ENCODE assay signal across 9 cellular contexts in genomic region chr11:11786771-11787170, GRCh38. TPM values are rescaled to one million over a fixed set of nuclear protein-coding genes. Genes with fewer than 3 reads are reported as not detected.
DNase-seq lines count a peak whose midpoint lies in the region; ATAC-seq and TF ChIP-seq lines count a peak whose summit lies in the region.
"Had no signal": no experiment of that assay in that cellular context is flagged by ENCODE, and none has a peak within 500 bp of the region (broad histone marks: within the 10 kb centered on the region; RNA-seq: fewer than 3 reads in every experiment).

No MANE protein-coding gene starts in this region.

- TF ChIP-seq CTCF in HFFc6 (IDR thresholded peaks at IDR 0.05) = peak; percentile 78
- peak in 4 of 6 experiments; percentile 23 to 45 (median 34) for TF ChIP-seq CTCF in adrenal gland (IDR thresholded peaks at IDR 0.05)
- peak; percentile 58 for TF ChIP-seq CTCF in kidney epithelial cell (IDR thresholded peaks at IDR 0.05; ENCODE audit: insufficient read depth, low read length, poor library complexity, severe bottlenecking)
- no peak for TF ChIP-seq CTCF in CD4-positive, alpha-beta T cell (IDR thresholded peaks at IDR 0.05)

- H3K4me1 Mint-ChIP-seq in HFFc6 (ENCODE audit: low read depth) = peaks cover 5% of the 10 kb centered on the region; the same call in 1 of the 2 replicates
- peaks cover 0 to 1% (median 0%) of the 10 kb centered on the region in 4 donors for H3K4me1 Mint-ChIP-seq in CD4-positive, alpha-beta memory T cell
- H3K4me1 Mint-ChIP-seq in CD4-positive, alpha-beta T cell (ENCODE audit: low read depth) = no peaks in the 10 kb centered on the region

- no peak overlapping the region for H3K27ac Mint-ChIP-seq in HFFc6
- H3K27ac Mint-ChIP-seq in CD4-positive, alpha-beta memory T cell = no peak overlapping the region
- no peak overlapping the region for H3K27ac Mint-ChIP-seq in CD4-positive, alpha-beta T cell

- intact Hi-C loops in adrenal gland (cut with DNase I) = loop anchor here (5.0 to 10.0 kb wide), 4 partner anchors 258 to 854 kb away; no protein-coding TSS in a partner anchor
- intact Hi-C loops in CD4-positive, alpha-beta memory T cell (cut with micrococcal nuclease) = loop anchor here (1.0 to 2.0 kb wide), 7 partner anchors 629 to 1380 kb away; no protein-coding TSS in a partner anchor
- intact Hi-C loops in CD4-positive, alpha-beta T cell (cut with DNase I, micrococcal nuclease) = loop anchor here (1.0 to 5.0 kb wide), 7 partner anchors 629 to 1016 kb away; no protein-coding TSS in a partner anchor

- DNase-seq in AG08396 (ENCODE audit: low spot score) (peak; percentile 21), HFFc6 (peak; percentile 34), adrenal gland (no peak), kidney epithelial cell (ENCODE audit: low read depth) (no peak), nucleus accumbens (lab: John Stamatoyannopoulos, UW) (no peak)
- no peak for DNase-seq in activated naive CD4-positive, alpha-beta T cell treated with anti-CD3 and anti-CD28 coated beads, Interleukin-2, amount 50 U/mL, for 16 hours
- DNase-seq in CD4-positive, alpha-beta memory T cell = no peak
- no peak for DNase-seq in CD4-positive, alpha-beta T cell
- DNase-seq: NK-92 treated with Interleukin-12 subunit alpha and Interleukin-12 subunit beta, amount 100 ng/mL, for 24 hours had no signal

- no peaks in the 10 kb centered on the region for H3K4me1 ChIP-seq in adrenal gland (replicated peaks in 1 of 2)
- no peaks in the 10 kb centered on the region for H3K4me1 ChIP-seq in CD4-positive, alpha-beta memory T cell (ENCODE audit: insufficient read depth, low read length)

- no peaks in the 10 kb centered on the region for H3K27me3 ChIP-seq in adrenal gland
- peaks cover 3% of the 10 kb centered on the region for H3K27me3 ChIP-seq in kidney epithelial cell (ENCODE audit: control insufficient read depth, insufficient read depth, low read length)
- H3K27me3 ChIP-seq in CD4-positive, alpha-beta memory T cell (ENCODE audit: insufficient read depth, low read length) = no peaks in the 10 kb centered on the region
- H3K27me3 ChIP-seq in CD4-positive, alpha-beta T cell (ENCODE audit: control insufficient read depth, insufficient read depth, low read length) = no peaks in the 10 kb centered on the region

- no peaks in the 10 kb centered on the region for H3K9me3 Mint-ChIP-seq in HFFc6
- no peaks in the 10 kb centered on the region for H3K9me3 Mint-ChIP-seq in CD4-positive, alpha-beta memory T cell
- H3K9me3 Mint-ChIP-seq in CD4-positive, alpha-beta T cell = no peaks in the 10 kb centered on the region

- ATAC-seq in CD4-positive, alpha-beta T cell (ENCODE audit: poor library complexity) = no peak

- CTCF ChIA-PET in CD4-positive, alpha-beta memory T cell (lab: Charles Lee; ENCODE audit: partially characterized antibody) = interaction anchor here (0.6 to 4.9 kb wide), 21 partner anchors 10 to 1116 kb away, joined by 3 to 158 read pairs (median 4); no protein-coding TSS in a partner anchor
- CTCF ChIA-PET in CD4-positive, alpha-beta T cell (lab: Charles Lee) = interaction anchor here (1.9 to 2.9 kb wide), 3 partner anchors 759 to 994 kb away, joined by 10 to 32 read pairs (median 14); no protein-coding TSS in a partner anchor

- H3K27me3 Mint-ChIP-seq in HFFc6 (ENCODE audit: insufficient read depth) = peaks cover 11% of the 10 kb centered on the region; the same call in 1 of the 2 replicates
- H3K27me3 Mint-ChIP-seq in CD4-positive, alpha-beta memory T cell = peaks cover 1 to 7% of the 10 kb centered on the region in 2 donors
- peaks cover 6% of the 10 kb centered on the region for H3K27me3 Mint-ChIP-seq in CD4-positive, alpha-beta T cell

- WGBS in adrenal gland, 4 donors = 56 to 74% (median 72%) methylated on average over 4 of the region's 4 CpGs

- H3K36me3 Mint-ChIP-seq in HFFc6 (ENCODE audit: low read depth) = no peaks in the 10 kb centered on the region
- H3K36me3 Mint-ChIP-seq in CD4-positive, alpha-beta memory T cell = no peaks in the 10 kb centered on the region
- H3K36me3 Mint-ChIP-seq in CD4-positive, alpha-beta T cell (ENCODE audit: low read depth) = no peaks in the 10 kb centered on the region

- POLR2A ChIA-PET in CD4-positive, alpha-beta memory T cell (lab: Charles Lee; ENCODE audit: partially characterized antibody) = interaction anchor here (1.0 kb wide), 1 partner anchor 759 kb away, joined by 3 read pairs; no protein-coding TSS in a partner anchor
- POLR2A ChIA-PET in CD4-positive, alpha-beta T cell (lab: Charles Lee) = no interaction called here

- H3K4me3 ChIP-seq in adrenal gland (no peak overlapping the region), kidney epithelial cell (ENCODE audit: low read depth, low read length) (no peak overlapping the region)
- H3K4me3 ChIP-seq in CD4-positive, alpha-beta memory T cell (ENCODE audit: low read length in 2 of 2) = no peak overlapping the region

- TF ChIP-seq POLR2A in adrenal gland (IDR thresholded peaks at IDR 0.05) = no peak

- no peaks in the 10 kb centered on the region for H3K9me3 ChIP-seq in adrenal gland (replicated peaks in 1 of 3)
- H3K9me3 ChIP-seq in CD4-positive, alpha-beta memory T cell (ENCODE audit: control insufficient read depth in 1 of 2, low read length in 2 of 2) = no peaks in the 10 kb centered on the region
- no peaks in the 10 kb centered on the region for H3K9me3 ChIP-seq in CD4-positive, alpha-beta T cell (ENCODE audit: control insufficient read depth, low read length)

- no peak overlapping the region for H3K4me3 Mint-ChIP-seq in HFFc6
- H3K4me3 Mint-ChIP-seq in CD4-positive, alpha-beta memory T cell = no peak overlapping the region
- H3K4me3 Mint-ChIP-seq in CD4-positive, alpha-beta T cell = no peak overlapping the region

- no peak overlapping the region for H3K27ac ChIP-seq in adrenal gland
- no peak overlapping the region for H3K27ac ChIP-seq in CD4-positive, alpha-beta memory T cell (ENCODE audit: low read depth, low read length)
- no peak overlapping the region for H3K27ac ChIP-seq in CD4-positive, alpha-beta T cell (ENCODE audit: low read depth, low read length)

- H3K36me3 ChIP-seq in adrenal gland (replicated peaks in 1 of 2) (no peaks in the 10 kb centered on the region), kidney epithelial cell (ENCODE audit: control insufficient read depth, insufficient read depth, low read length) (no peaks in the 10 kb centered on the region)
- H3K36me3 ChIP-seq in CD4-positive, alpha-beta memory T cell (ENCODE audit: insufficient read depth, low read length) = no peaks in the 10 kb centered on the region

RNA-seq across cellular contexts. Expression of gene USP47, which starts 55.0 kb away (rescaled TPM):
- total RNA-seq in HFFc6 (2021; fragmentation: NEBNext Ultra II Directional; extraction: Animal tissue kit (Norgen Biotek cat#: 25700)) = 10 to 100 TPM; 33.6 to 38.7 (median 35.1) TPM
- total RNA-seq in adrenal gland (10 to 100 TPM; 37.3 to 54.6 (median 43.0) TPM), kidney epithelial cell (46.3 and 46.5 TPM in 2 replicates)
- 10 to 100 TPM; 36.9 to 56.5 (median 39.4) TPM for polyA plus RNA-seq in adrenal gland
- total RNA-seq in CD4-positive, alpha-beta memory T cell = 10 to 100 TPM; 62.2 to 65.9 TPM
- 10 to 100 TPM; 43.7 to 51.5 TPM for polyA plus RNA-seq in CD4-positive, alpha-beta memory T cell
- 100 to 1,000 TPM in 1 of 2 experiments, 10 to 100 TPM in 1; 97.0 to 100 TPM for total RNA-seq in CD4-positive, alpha-beta T cell

Comparison
In these comparisons a context has a peak if more than half of its experiments do, and no peak if none do; other contexts are left out.
1. DNase-seq: peak in AG08396 (single experiment) and HFFc6 (single experiment); none in adrenal gland (0 of 7), kidney epithelial cell (single experiment), activated naive CD4-positive, alpha-beta T cell treated with anti-CD3 and anti-CD28 coated beads, Interleukin-2, amount 50 U/mL, for 16 hours (single experiment), nucleus accumbens (0 of 56), CD4-positive, alpha-beta memory T cell (0 of 5) and CD4-positive, alpha-beta T cell (0 of 10).